16 cellular contexts compared by ENCODE assay signal in the genomic region with DNA sequence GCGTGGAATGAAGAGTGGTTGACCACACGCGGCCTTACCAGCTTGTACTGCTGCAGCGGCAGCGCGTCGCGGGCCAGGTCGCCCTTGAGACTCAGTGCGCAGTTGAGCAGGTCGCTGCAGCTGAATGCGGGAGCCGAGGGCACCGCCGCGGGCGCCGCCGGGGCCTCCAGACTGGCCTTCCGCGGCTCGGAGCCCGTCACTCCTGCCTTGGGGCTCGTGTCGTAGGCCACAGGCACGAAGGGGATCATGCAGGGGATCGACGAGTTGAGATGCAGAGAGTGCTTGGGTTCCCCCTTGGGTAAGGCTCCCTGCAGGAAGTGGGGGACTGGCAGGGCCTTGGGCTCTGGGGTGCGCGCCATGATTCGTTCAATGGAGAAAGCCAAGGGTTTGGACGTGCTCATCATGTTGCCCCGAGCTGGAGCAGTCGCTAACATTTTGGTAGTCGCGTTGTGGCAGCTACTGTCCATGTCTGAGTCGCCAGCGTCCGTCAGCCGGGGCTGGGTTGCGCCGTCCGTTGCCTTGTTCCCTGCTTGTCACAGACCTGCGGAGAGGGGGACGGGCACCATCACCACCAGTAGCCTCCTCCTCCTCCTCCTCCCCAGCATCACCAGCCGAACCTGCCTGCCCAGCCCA. TPM values are rescaled to one million over a fixed set of nuclear protein-coding genes. Genes with fewer than 3 reads are reported as not detected.
DNase-seq lines count a peak whose midpoint lies in the region; ATAC-seq and TF ChIP-seq lines count a peak whose summit lies in the region.
"Had no signal": no experiment of that assay in that cellular context is flagged by ENCODE, and none has a peak within 500 bp of the region (broad histone marks: within the 10 kb centered on the region; RNA-seq: fewer than 3 reads in every experiment).

No MANE protein-coding gene starts in this region.

- intact Hi-C loops in left colon (cut with DNase I, micrococcal nuclease), result no loop called here

- CTCF ChIA-PET in RWPE1 (lab: Yijun Ruan, JAX), result no interaction called here

- H3K9me3 ChIP-seq in T-helper 17 cell (ENCODE audit: control insufficient read depth, low read length, poor library complexity, severe bottlenecking), result no peaks in the 10 kb centered on the region
- H3K9me3 ChIP-seq: BE2C had no signal

- no peak for DNase-seq in T-helper 1 cell
- no peak for DNase-seq in T-helper 17 cell
- DNase-seq in left colon, result peak in 1 of 2 donors; percentile 26
- no peak for DNase-seq in stimulated activated naive B cell treated with anti-CD40 and anti-IgM and Interleukin-4, amounts not matched to agents 10 μg/mL and 1 μg/mL and 100 μg/mL, for 72 hours
- DNase-seq in RWPE1 (ENCODE audit: low spot score), result no peak
- no peak for DNase-seq in activated naive CD4-positive, alpha-beta T cell treated with anti-CD3 and anti-CD28 coated beads, Interleukin-2, amount 50 U/mL, for 16 hours
- DNase-seq in inferior parietal cortex (ENCODE audit: extremely low spot score), result no peak
- DNase-seq: activated naive CD4-positive, alpha-beta T cell treated with anti-CD3 and anti-CD28 coated beads, Interleukin-2, amount 10 ng/mL, durations not matched to agents 7 days and 5 days; BE2C; Karpas-422; NK-92 treated with Interleukin-12 subunit alpha and Interleukin-12 subunit beta, amount 100 ng/mL, for 24 hours; stimulated activated CD4-positive, alpha-beta T cell treated with anti-CD3 and anti-CD28 coated beads, Interleukin-12 subunit alpha, Interleukin-12 subunit beta, amount 100 ng/mL, for 4 hours had no signal

- H3K4me1 Mint-ChIP-seq in T-helper 1 cell treated with Interleukin-12 subunit alpha and Interleukin-12 subunit beta and Interleukin-4 antibody, amounts not matched to agents 30 μg/mL and 1 μg/mL, for 36 hours (ENCODE audit: low read depth), result no peaks in the 10 kb centered on the region
- no peaks in the 10 kb centered on the region for H3K4me1 Mint-ChIP-seq in T-helper 17 cell
- H3K4me1 Mint-ChIP-seq in stimulated activated naive B cell treated with anti-CD40 and anti-IgM and Interleukin-4, amounts not matched to agents 10 μg/mL and 1 μg/mL and 100 μg/mL, for 72 hours, result peaks cover 11% of the 10 kb centered on the region in 2 donors
- H3K4me1 Mint-ChIP-seq: activated naive CD4-positive, alpha-beta T cell treated with anti-CD3 and anti-CD28 coated beads, Interleukin-2, amount 10 ng/mL, durations not matched to agents 7 days and 5 days had no signal

- ATAC-seq in T-helper 17 cell (no peak), left colon (peak; percentile 38)
- ATAC-seq in stimulated activated naive B cell treated with anti-CD40 and anti-IgM and Interleukin-4, amounts not matched to agents 10 μg/mL and 1 μg/mL and 100 μg/mL, for 72 hours (replicated peaks), result no peak

- H3K4me3 Mint-ChIP-seq in T-helper 1 cell treated with Interleukin-12 subunit alpha and Interleukin-12 subunit beta and Interleukin-4 antibody, amounts not matched to agents 30 μg/mL and 1 μg/mL, for 36 hours, result no peak overlapping the region
- peak overlapping the region; percentile 15 for H3K4me3 Mint-ChIP-seq in T-helper 17 cell
- H3K4me3 Mint-ChIP-seq in stimulated activated naive B cell treated with anti-CD40 and anti-IgM and Interleukin-4, amounts not matched to agents 10 μg/mL and 1 μg/mL and 100 μg/mL, for 72 hours, result peak overlapping the region; percentile 21 to 43
- H3K4me3 Mint-ChIP-seq: activated naive CD4-positive, alpha-beta T cell treated with anti-CD3 and anti-CD28 coated beads, Interleukin-2, amount 10 ng/mL, durations not matched to agents 7 days and 5 days; stimulated activated naive CD8-positive, alpha-beta T cell treated with anti-CD3 and anti-CD28 coated beads, Interleukin-15, Interleukin-2, amounts not matched to agents 100 ng/mL and 50 ng/mL, for 24 hours had no signal

- H3K27ac Mint-ChIP-seq in T-helper 1 cell treated with Interleukin-12 subunit alpha and Interleukin-12 subunit beta and Interleukin-4 antibody, amounts not matched to agents 30 μg/mL and 1 μg/mL, for 36 hours, result peak overlapping the region; percentile 20
- no peak overlapping the region for H3K27ac Mint-ChIP-seq in T-helper 17 cell
- peak overlapping the region; percentile 85 for H3K27ac Mint-ChIP-seq in stimulated activated naive B cell treated with anti-CD40 and anti-IgM and Interleukin-4, amounts not matched to agents 10 μg/mL and 1 μg/mL and 100 μg/mL, for 72 hours
- H3K27ac Mint-ChIP-seq: stimulated activated naive CD8-positive, alpha-beta T cell treated with anti-CD3 and anti-CD28 coated beads, Interleukin-15, Interleukin-2, amounts not matched to agents 100 ng/mL and 50 ng/mL, for 24 hours had no signal

- peaks cover 4% of the 10 kb centered on the region for H3K9me3 Mint-ChIP-seq in T-helper 1 cell treated with Interleukin-12 subunit alpha and Interleukin-12 subunit beta and Interleukin-4 antibody, amounts not matched to agents 30 μg/mL and 1 μg/mL, for 36 hours
- H3K9me3 Mint-ChIP-seq in stimulated activated naive B cell treated with anti-CD40 and anti-IgM and Interleukin-4, amounts not matched to agents 10 μg/mL and 1 μg/mL and 100 μg/mL, for 72 hours, result peaks cover 0 to 4% of the 10 kb centered on the region in 2 donors
- H3K9me3 Mint-ChIP-seq: activated naive CD4-positive, alpha-beta T cell treated with anti-CD3 and anti-CD28 coated beads, Interleukin-2, amount 10 ng/mL, durations not matched to agents 7 days and 5 days had no signal

- no peaks in the 10 kb centered on the region for H3K36me3 Mint-ChIP-seq in T-helper 1 cell treated with Interleukin-12 subunit alpha and Interleukin-12 subunit beta and Interleukin-4 antibody, amounts not matched to agents 30 μg/mL and 1 μg/mL, for 36 hours (ENCODE audit: low read depth)
- peaks cover 4% of the 10 kb centered on the region for H3K36me3 Mint-ChIP-seq in T-helper 17 cell (ENCODE audit: low read depth)
- H3K36me3 Mint-ChIP-seq in stimulated activated naive B cell treated with anti-CD40 and anti-IgM and Interleukin-4, amounts not matched to agents 10 μg/mL and 1 μg/mL and 100 μg/mL, for 72 hours, result peaks cover 0 to 3% of the 10 kb centered on the region in 2 donors

- TF ChIP-seq CTCF in RWPE1 (conservative IDR thresholded peaks at IDR 0.05; ENCODE audit: low read depth), result no peak

- POLR2A ChIA-PET in RWPE1 (lab: Yijun Ruan, JAX; ENCODE audit: low non-redundant PET), result no interaction called here

- H3K27ac ChIP-seq in RWPE1, result no peak overlapping the region

- peaks cover 94% of the 10 kb centered on the region for H3K27me3 Mint-ChIP-seq in T-helper 1 cell treated with Interleukin-12 subunit alpha and Interleukin-12 subunit beta and Interleukin-4 antibody, amounts not matched to agents 30 μg/mL and 1 μg/mL, for 36 hours (ENCODE audit: low read depth)
- peaks cover 73% of the 10 kb centered on the region for H3K27me3 Mint-ChIP-seq in T-helper 17 cell
- H3K27me3 Mint-ChIP-seq in stimulated activated naive B cell treated with anti-CD40 and anti-IgM and Interleukin-4, amounts not matched to agents 10 μg/mL and 1 μg/mL and 100 μg/mL, for 72 hours, result peaks cover 77 to 88% of the 10 kb centered on the region in 2 donors

RNA-seq across cellular contexts. Expression of a gene that starts 0.5 kb away (rescaled TPM):
- total RNA-seq in T-helper 17 cell (not detected), left colon (not detected)
- total RNA-seq: epithelial cell of proximal tubule, lung microvascular endothelial cell had no signal
